Comparison of ENCODE assay signal across 1 cellular context in the genomic region with DNA sequence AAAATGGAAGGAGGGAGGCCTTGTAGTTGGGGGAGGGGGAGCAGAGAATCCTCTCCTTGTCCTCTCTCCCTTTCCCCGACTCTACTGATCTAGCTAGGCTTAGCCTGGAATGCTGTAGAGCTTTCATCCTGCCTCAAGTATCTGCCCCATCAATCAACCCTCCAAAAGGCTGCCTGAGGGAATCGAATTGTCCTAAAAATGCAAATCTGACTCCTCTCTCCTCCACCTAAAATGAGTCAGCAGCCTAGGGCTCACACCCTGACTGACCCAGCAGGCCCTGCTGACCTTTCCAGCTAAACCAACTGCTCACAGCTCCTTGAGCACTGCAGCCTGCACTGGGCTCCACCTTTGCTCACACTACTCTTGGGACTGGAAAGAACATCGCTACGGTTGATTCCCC.
TF ChIP-seq lines count a peak whose summit lies in the region.

No MANE protein-coding gene starts in this region.

TF ChIP-seq in GM23338, 12 proteins besides CTCF, POLR2A, EP300 and RAD21:
- TF ChIP-seq NANOG (IDR thresholded peaks at IDR 0.05; ENCODE audit: borderline replicate concordance) (no peak), REST (IDR thresholded peaks at IDR 0.05; ENCODE audit: unreplicated experiment) (no peak), POLR2AphosphoS5 (IDR thresholded peaks at IDR 0.05; ENCODE audit: low read depth) (0 out of 2 replicates have a peak, but pooled peaks have one; percentile 0), CREB1 (CRISPR knock-in tag; IDR thresholded peaks at IDR 0.05; ENCODE audit: low read depth) (no peak), ZNF462 (CRISPR knock-in tag; IDR thresholded peaks at IDR 0.05) (0 out of 2 replicates have a peak, but pooled peaks have one; percentile 7)
TF ChIP-seq in GM23338: peak in this region for 2.
